In genomic region chr7:111407258-111407657, GRCh38 we compare ENCODE assay signal across 29 cellular contexts.
"Had no signal": no experiment of that assay in that cellular context is flagged by ENCODE, and none has a peak within 500 bp of the region (broad histone marks: within the 10 kb centered on the region; RNA-seq: fewer than 3 reads in every experiment).

No MANE protein-coding gene starts in this region.

- FAIRE-seq: urothelium cell line had no signal

- H3K36me3 ChIP-seq: stomach, suprapubic skin, thoracic aorta, thyroid gland, tibial artery, tibial nerve, transverse colon, upper lobe of left lung, upper lobe of right lung, uterus, vagina had no signal

- H3K4me3 Mint-ChIP-seq: stimulated activated effector memory CD8-positive, alpha-beta T cell treated with anti-CD3 and anti-CD28 coated beads, Interleukin-12 subunit alpha, Interleukin-12 subunit beta, amount 100 ng/mL, for 72 hours; stimulated activated memory B cell treated with anti-CD40 and anti-IgM and Interleukin-4, amounts not matched to agents 10 μg/mL and 1 μg/mL and 100 μg/mL, for 72 hours; stimulated activated naive B cell treated with anti-CD40 and anti-IgM and Interleukin-4, amounts not matched to agents 10 μg/mL and 1 μg/mL and 100 μg/mL, for 72 hours; stimulated activated naive CD8-positive, alpha-beta T cell treated with anti-CD3 and anti-CD28 coated beads, Interleukin-15, amount 100 ng/mL, for 72 hours; stimulated activated naive CD8-positive, alpha-beta T cell treated with anti-CD3 and anti-CD28 coated beads, Interleukin-15, Interleukin-2, amounts not matched to agents 100 ng/mL and 50 ng/mL, for 24 hours; type B pancreatic cell had no signal

- H3K27ac ChIP-seq: stomach, suprapubic skin, testis, thoracic aorta, thyroid gland, tibial artery, tibial nerve, transverse colon, upper lobe of left lung, upper lobe of right lung, uterus, vagina had no signal

- H3K9me3 ChIP-seq: stomach, suprapubic skin, testis, thoracic aorta, thyroid gland, tibial artery, tibial nerve, transverse colon, upper lobe of left lung, upper lobe of right lung, uterus, vagina had no signal

- H3K27ac Mint-ChIP-seq: stimulated activated effector memory CD8-positive, alpha-beta T cell treated with anti-CD3 and anti-CD28 coated beads, Interleukin-12 subunit alpha, Interleukin-12 subunit beta, amount 100 ng/mL, for 72 hours; stimulated activated memory B cell treated with anti-CD40 and anti-IgM and Interleukin-4, amounts not matched to agents 10 μg/mL and 1 μg/mL and 100 μg/mL, for 72 hours; stimulated activated naive B cell treated with anti-CD40 and anti-IgM and Interleukin-4, amounts not matched to agents 10 μg/mL and 1 μg/mL and 100 μg/mL, for 72 hours; stimulated activated naive CD8-positive, alpha-beta T cell treated with anti-CD3 and anti-CD28 coated beads, Interleukin-15, amount 100 ng/mL, for 72 hours; stimulated activated naive CD8-positive, alpha-beta T cell treated with anti-CD3 and anti-CD28 coated beads, Interleukin-15, Interleukin-2, amounts not matched to agents 100 ng/mL and 50 ng/mL, for 24 hours; type B pancreatic cell had no signal

- H3K27me3 ChIP-seq: stomach, suprapubic skin, testis, thyroid gland, tibial artery, tibial nerve, transverse colon, upper lobe of left lung, upper lobe of right lung, uterus, vagina had no signal

- H3K27me3 Mint-ChIP-seq: stimulated activated memory B cell treated with anti-CD40 and anti-IgM and Interleukin-4, amounts not matched to agents 10 μg/mL and 1 μg/mL and 100 μg/mL, for 72 hours; stimulated activated naive B cell treated with anti-CD40 and anti-IgM and Interleukin-4, amounts not matched to agents 10 μg/mL and 1 μg/mL and 100 μg/mL, for 72 hours; stimulated activated naive CD8-positive, alpha-beta T cell treated with anti-CD3 and anti-CD28 coated beads, Interleukin-15, amount 100 ng/mL, for 72 hours; stimulated activated naive CD8-positive, alpha-beta T cell treated with anti-CD3 and anti-CD28 coated beads, Interleukin-15, Interleukin-2, amounts not matched to agents 100 ng/mL and 50 ng/mL, for 24 hours; type B pancreatic cell had no signal

- ATAC-seq: stimulated activated effector memory CD8-positive, alpha-beta T cell treated with anti-CD3 and anti-CD28 coated beads, Interleukin-12 subunit alpha, Interleukin-12 subunit beta, amount 100 ng/mL, for 72 hours; stimulated activated memory B cell treated with anti-CD40 and anti-IgM and Interleukin-4, amounts not matched to agents 10 μg/mL and 1 μg/mL and 100 μg/mL, for 72 hours; stimulated activated naive B cell treated with anti-CD40 and anti-IgM and Interleukin-4, amounts not matched to agents 10 μg/mL and 1 μg/mL and 100 μg/mL, for 72 hours; stimulated activated naive CD8-positive, alpha-beta T cell treated with anti-CD3 and anti-CD28 coated beads, Interleukin-15, amount 100 ng/mL, for 72 hours; stimulated activated naive CD8-positive, alpha-beta T cell treated with anti-CD3 and anti-CD28 coated beads, Interleukin-15, Interleukin-2, amounts not matched to agents 100 U/mL and 50 U/mL, for 24 hours; upper lobe of right lung had no signal

- H3K4me1 Mint-ChIP-seq: stimulated activated effector memory CD8-positive, alpha-beta T cell treated with anti-CD3 and anti-CD28 coated beads, Interleukin-12 subunit alpha, Interleukin-12 subunit beta, amount 100 ng/mL, for 72 hours; stimulated activated naive B cell treated with anti-CD40 and anti-IgM and Interleukin-4, amounts not matched to agents 10 μg/mL and 1 μg/mL and 100 μg/mL, for 72 hours; stimulated activated naive CD8-positive, alpha-beta T cell treated with anti-CD3 and anti-CD28 coated beads, Interleukin-15, amount 100 ng/mL, for 72 hours had no signal

- H3K36me3 Mint-ChIP-seq: stimulated activated effector memory CD8-positive, alpha-beta T cell treated with anti-CD3 and anti-CD28 coated beads, Interleukin-12 subunit alpha, Interleukin-12 subunit beta, amount 100 ng/mL, for 72 hours; type B pancreatic cell had no signal

- H3K4me1 ChIP-seq: stomach, suprapubic skin, testis, thyroid gland, transverse colon, upper lobe of left lung, upper lobe of right lung, uterus, vagina had no signal

- H3K4me3 ChIP-seq: stomach, suprapubic skin, testis, thoracic aorta, thyroid gland, tibial artery, tibial nerve, transverse colon, upper lobe of left lung, upper lobe of right lung, uterus, vagina had no signal

- DNase-seq: stimulated activated CD4-positive, alpha-beta T cell treated with anti-CD3 and anti-CD28 coated beads, Interleukin-2, amount 100 ng/mL, for 48 hours; stimulated activated CD4-positive, alpha-beta T cell treated with anti-CD3 and anti-CD28 coated beads, Interleukin-4, amount 100 ng/mL, for 1 hour; stimulated activated CD4-positive, alpha-beta T cell treated with anti-CD3 and anti-CD28 coated beads, Interleukin-4, amount 100 ng/mL, for 24 hours; stimulated activated CD4-positive, alpha-beta T cell treated with anti-CD3 and anti-CD28 coated beads, Interleukin-4, amount 100 ng/mL, for 4 hours; stimulated activated CD8-positive, alpha-beta memory T cell treated with anti-CD3 and anti-CD28 coated beads, Interleukin-4, amount 100 ng/mL, for 48 hours; stimulated activated naive B cell treated with anti-CD40 and anti-IgM and Interleukin-4, amounts not matched to agents 10 μg/mL and 1 μg/mL and 100 μg/mL, for 72 hours; stimulated activated naive CD4-positive, alpha-beta T cell; stimulated activated naive CD4-positive, alpha-beta T cell treated with Interleukin-2 at 50 U/mL for 16 hours; stimulated activated naive CD8-positive, alpha-beta T cell treated with anti-CD3 and anti-CD28 coated beads, Interleukin-15, amount 100 ng/mL, for 72 hours; stimulated activated naive CD8-positive, alpha-beta T cell treated with anti-CD3 and anti-CD28 coated beads, Interleukin-15, Interleukin-2, amounts not matched to agents 100 U/mL and 50 U/mL, for 24 hours; stomach; substantia nigra; testis; thyroid gland; tibial artery; transverse colon; trophoblast cell; upper lobe of left lung; upper lobe of right lung; uterus had no signal
